9 cellular contexts compared by ENCODE assay signal in the genomic region with DNA sequence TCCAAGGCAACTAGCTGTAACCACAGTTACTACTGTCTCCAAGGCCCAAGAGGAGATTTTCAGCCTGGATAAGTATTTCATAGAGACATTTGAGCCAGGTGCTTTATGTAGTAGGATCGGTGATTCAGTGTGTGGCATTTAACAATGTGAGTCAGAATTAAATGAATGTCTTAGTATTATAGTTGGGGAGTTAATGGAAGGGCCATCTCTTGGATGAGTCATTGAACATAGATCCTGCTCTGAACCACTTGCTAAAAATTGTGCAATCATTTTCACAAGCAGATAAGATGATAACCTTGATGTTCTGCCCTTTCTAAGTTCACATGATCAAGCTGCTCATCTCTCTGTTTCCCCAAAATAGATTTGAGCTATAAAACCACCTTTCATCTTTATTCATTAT.
DNase-seq lines count a peak whose midpoint lies in the region; ATAC-seq, FAIRE-seq and TF ChIP-seq lines count a peak whose summit lies in the region.
"Had no signal": no experiment of that assay in that cellular context is flagged by ENCODE, and none has a peak within 500 bp of the region (broad histone marks: within the 10 kb centered on the region; RNA-seq: fewer than 3 reads in every experiment).

No MANE protein-coding gene starts in this region.

- POLR2A ChIA-PET in HepG2 (lab: Yijun Ruan, JAX) = no interaction called here

- CTCF ChIA-PET in HepG2 (lab: Yijun Ruan, JAX; ENCODE audit: low intra/inter-chr PET ratio, low total read pairs) = no interaction called here

- peaks cover 9% of the 10 kb centered on the region for H3K27me3 Mint-ChIP-seq in activated T-helper 17 cell treated with anti-CD3 and anti-CD28 coated beads, Interleukin-2, amount 50 U/mL, for 72 hours

- no TSS peak for BruUV-seq in HepG2 (replicated peaks; lab: Mats Ljungman, UMichigan)

- H4K20me1 ChIP-seq in BLaER1 treated with 17β-estradiol and CSF1 and Interleukin-3, amounts not matched to agents 10 nM and 100 nM = no peaks in the 10 kb centered on the region
- no peaks in the 10 kb centered on the region for H4K20me1 ChIP-seq in HepG2 (ENCODE audit: insufficient read depth, low read length)

- H3K4me1 Mint-ChIP-seq in activated T-helper 17 cell treated with anti-CD3 and anti-CD28 coated beads, Interleukin-2, amount 50 U/mL, for 72 hours = peaks cover 4% of the 10 kb centered on the region

- no peak for TF ChIP-seq POLR2A in HepG2 (IDR thresholded peaks at IDR 0.05; ENCODE audit: insufficient read depth in 1 of 2, low read depth in 2 of 2, low read length in 2 of 2)

- 0% methylated on average over 1 of the region's 1 CpG for WGBS in HepG2 (ENCODE audit: low lambda C conversion rate)

- H3K79me2 ChIP-seq in HepG2 (ENCODE audit: insufficient read depth, low read length) = no peaks in the 10 kb centered on the region

- no peak for TF ChIP-seq CTCF in HepG2 (CRISPR knock-in tag; IDR thresholded peaks at IDR 0.05)

- no peaks in the 10 kb centered on the region for H3K36me3 ChIP-seq in BLaER1 treated with 17β-estradiol and CSF1 and Interleukin-3, amounts not matched to agents 10 nM and 100 nM
- H3K36me3 ChIP-seq in HepG2 (replicated peaks in 1 of 2; ENCODE audit: control insufficient read depth in 1 of 2, insufficient read depth in 2 of 2, low read length in 2 of 2) = no peaks in the 10 kb centered on the region

- H3K4me1 ChIP-seq in BLaER1 treated with 17β-estradiol and CSF1 and Interleukin-3, amounts not matched to agents 10 nM and 100 nM = peaks cover 13 to 63% (median 24%) of the 10 kb centered on the region in 10 experiments; a peak in 18 of 20 replicates
- H3K4me1 ChIP-seq in HepG2 (ENCODE audit: insufficient read depth, low read length) = no peaks in the 10 kb centered on the region

- no peaks in the 10 kb centered on the region for H3K27me3 ChIP-seq in BLaER1 treated with 17β-estradiol and CSF1 and Interleukin-3, amounts not matched to agents 10 nM and 100 nM
- no peaks in the 10 kb centered on the region for H3K27me3 ChIP-seq in HepG2 (ENCODE audit: control insufficient read depth in 1 of 2, insufficient read depth in 2 of 2, low read length in 2 of 2)

- FAIRE-seq in HepG2 (lab: Jason Lieb, UNC) = no peak

- no peak overlapping the region for H3K4me3 Mint-ChIP-seq in activated T-helper 17 cell treated with anti-CD3 and anti-CD28 coated beads, Interleukin-2, amount 50 U/mL, for 72 hours

- DNase-seq in Kasumi-1 (lab: John Stamatoyannopoulos, UW) = peak; percentile 30 to 46
- DNase-seq in HepG2 (ENCODE audit: low spot score) = no peak
- DNase-seq in HK-2 (ENCODE audit: unreplicated experiment) = no peak
- no peak for DNase-seq in ecto neural progenitor cell (ENCODE audit: low spot score)
- DNase-seq: NCI-H526 treated with DMSO at 0.1 percent for 48 hours had no signal

- peak overlapping the region; percentile 0 to 53 (median 36); a peak in 16 of 22 replicates for H3K4me2 ChIP-seq in BLaER1 treated with 17β-estradiol and CSF1 and Interleukin-3, amounts not matched to agents 10 nM and 100 nM
- H3K4me2 ChIP-seq in HepG2 (ENCODE audit: low read depth, low read length) = no peak overlapping the region

- no peak overlapping the region for H3K27ac Mint-ChIP-seq in activated T-helper 17 cell treated with anti-CD3 and anti-CD28 coated beads, Interleukin-2, amount 50 U/mL, for 72 hours

- ATAC-seq in activated T-helper 17 cell treated with anti-CD3 and anti-CD28 coated beads, Interleukin-2, amount 50 U/mL, for 72 hours (replicated peaks) = peak; percentile 72
- ATAC-seq in HepG2 (no peak), HG03025 (IDR thresholded peaks at IDR 0.05; ENCODE audit: low FRiP score, unreplicated experiment) (no peak), HG03139 (IDR thresholded peaks at IDR 0.05; ENCODE audit: unreplicated experiment) (no peak)

- peaks cover 6% of the 10 kb centered on the region for H3K9me3 Mint-ChIP-seq in activated T-helper 17 cell treated with anti-CD3 and anti-CD28 coated beads, Interleukin-2, amount 50 U/mL, for 72 hours

- H3K27ac ChIP-seq in BLaER1 treated with 17β-estradiol and CSF1 and Interleukin-3, amounts not matched to agents 10 nM and 100 nM = peak overlapping the region in 4 of 11 experiments; percentile 4 to 56 (median 22); a peak in 7 of 22 replicates
- H3K27ac ChIP-seq in HepG2 (ENCODE audit: extremely low read length, insufficient read depth, low read length) = no peak overlapping the region

- in situ Hi-C loops in HepG2 (cut with HindIII; ENCODE audit: extremely low pct_ligation_motif_present, low pct_unique_long_range_greater_than_20kb) = no loop called here

- intact Hi-C loops in HepG2 (cut with micrococcal nuclease; ENCODE audit: unreplicated experiment) = no loop called here

- no peak overlapping the region for H3K4me3 ChIP-seq in BLaER1 treated with 17β-estradiol and CSF1 and Interleukin-3, amounts not matched to agents 10 nM and 100 nM
- no peak overlapping the region for H3K4me3 ChIP-seq in HepG2 (replicated peaks in 1 of 3; ENCODE audit: insufficient read depth in 1 of 3, low read depth in 2 of 3, low read length in 3 of 3)

- H3K9me3 ChIP-seq in BLaER1 treated with 17β-estradiol and CSF1 and Interleukin-3, amounts not matched to agents 10 nM and 100 nM (replicated peaks in 1 of 11) = peaks cover 0 to 7% (median 0%) of the 10 kb centered on the region in 11 experiments; a peak in 5 of 22 replicates
- no peaks in the 10 kb centered on the region for H3K9me3 ChIP-seq in HepG2 (ENCODE audit: low read length)

- H3K9ac ChIP-seq in BLaER1 treated with 17β-estradiol and CSF1 and Interleukin-3, amounts not matched to agents 10 nM and 100 nM = no peak overlapping the region
- no peak overlapping the region for H3K9ac ChIP-seq in HepG2 (ENCODE audit: insufficient read depth, low read depth, low read length)

- no peaks in the 10 kb centered on the region for H3K36me3 Mint-ChIP-seq in activated T-helper 17 cell treated with anti-CD3 and anti-CD28 coated beads, Interleukin-2, amount 50 U/mL, for 72 hours (ENCODE audit: low read depth)

- no peak overlapping the region for H2AFZ ChIP-seq in HepG2 (ENCODE audit: low read length)

- TF ChIP-seq RAD21 in HepG2 (CRISPR knock-in tag; IDR thresholded peaks at IDR 0.05) = no peak

- TF ChIP-seq EP300 in HepG2 (IDR thresholded peaks at IDR 0.05; ENCODE audit: low read depth in 2 of 2, low read length in 2 of 2) (no peak), HepG2 (CRISPR knock-in tag; IDR thresholded peaks at IDR 0.05; ENCODE audit: borderline replicate concordance) (no peak)

TF ChIP-seq in HepG2, 621 proteins besides CTCF, POLR2A, EP300 and RAD21:
- TF ChIP-seq CEBPB (IDR thresholded peaks at IDR 0.05; ENCODE audit: borderline replicate concordance, low read depth, low read length) = peak; percentile 85
- no peak for TF ChIP-seq TOE1 (CRISPR knock-in tag; IDR thresholded peaks at IDR 0.05)
- no peak for TF ChIP-seq MTF2 (CRISPR knock-in tag; IDR thresholded peaks at IDR 0.05; ENCODE audit: borderline replicate concordance)
- TF ChIP-seq, protein P1, sequence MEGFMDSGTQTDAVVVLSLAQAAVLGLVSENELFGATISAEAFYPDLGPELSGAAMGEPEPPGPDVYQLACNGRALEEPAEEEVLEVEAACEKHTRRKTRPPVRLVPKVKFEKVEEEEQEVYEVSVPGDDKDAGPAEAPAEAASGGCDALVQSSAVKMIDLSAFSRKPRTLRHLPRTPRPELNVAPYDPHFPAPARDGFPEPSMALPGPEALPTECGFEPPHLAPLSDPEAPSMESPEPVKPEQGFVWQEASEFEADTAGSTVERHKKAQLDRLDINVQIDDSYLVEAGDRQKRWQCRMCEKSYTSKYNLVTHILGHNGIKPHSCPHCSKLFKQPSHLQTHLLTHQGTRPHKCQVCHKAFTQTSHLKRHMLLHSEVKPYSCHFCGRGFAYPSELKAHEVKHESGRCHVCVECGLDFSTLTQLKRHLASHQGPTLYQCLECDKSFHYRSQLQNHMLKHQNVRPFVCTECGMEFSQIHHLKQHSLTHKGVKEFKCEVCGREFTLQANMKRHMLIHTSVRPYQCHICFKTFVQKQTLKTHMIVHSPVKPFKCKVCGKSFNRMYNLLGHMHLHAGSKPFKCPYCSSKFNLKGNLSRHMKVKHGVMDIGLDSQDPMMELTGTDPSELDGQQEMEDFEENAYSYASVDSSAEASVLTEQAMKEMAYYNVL (CRISPR knock-in tag; IDR thresholded peaks at IDR 0.05; ENCODE audit: borderline replicate concordance) = no peak

Comparison
In these comparisons a context has a peak if more than half of its experiments do, and no peak if none do; other contexts are left out.
1. DNase-seq: peak in Kasumi-1 (2 of 2); none in HepG2 (single experiment), HK-2 (single experiment) and ecto neural progenitor cell (single experiment).